Comparison of ENCODE assay signal across 8 cellular contexts in the genomic region with DNA sequence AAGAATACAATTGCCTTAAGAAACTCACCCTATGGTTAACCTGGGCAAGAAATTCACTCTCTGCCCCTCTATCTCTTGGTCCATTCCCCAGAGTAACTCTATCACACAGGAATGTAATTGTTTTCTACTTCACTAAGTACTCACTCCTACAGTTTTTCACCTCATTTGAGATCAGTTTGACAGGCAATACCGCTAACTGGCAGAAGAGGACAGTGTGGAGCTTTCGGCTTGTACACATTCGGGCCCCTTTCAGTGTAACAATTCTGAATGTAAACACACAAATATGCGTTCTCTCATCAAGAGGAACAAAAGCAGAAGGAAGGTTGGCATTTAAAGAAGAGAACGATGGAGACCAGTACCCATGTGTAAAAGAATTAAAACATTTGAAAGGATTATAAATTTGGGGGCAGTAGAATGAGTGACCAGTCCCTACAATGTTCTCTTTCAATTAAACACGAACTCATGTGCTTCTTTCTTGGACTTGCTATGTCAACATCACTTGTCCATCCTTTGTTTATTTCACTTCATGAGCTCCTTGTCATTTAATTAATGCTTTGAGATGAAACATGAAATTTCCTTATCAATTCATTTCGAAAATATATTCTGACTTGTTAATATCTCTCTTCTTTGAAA.
DNase-seq lines count a peak whose midpoint lies in the region; ATAC-seq and TF ChIP-seq lines count a peak whose summit lies in the region.

No MANE protein-coding gene starts in this region.

- no peak overlapping the region for H3K4me3 ChIP-seq in BJ (ENCODE audit: low read depth, low read length)

- H3K27me3 ChIP-seq in BJ (ENCODE audit: control insufficient read depth, insufficient read depth, low read length) = peaks cover 2% of the 10 kb centered on the region

- CTCF ChIA-PET in BJ (lab: Yijun Ruan, JAX) = interaction anchor here (0.9 to 1.3 kb wide), 2 partner anchors 13 to 103 kb away, joined by 3 read pairs; no protein-coding TSS in a partner anchor

- ATAC-seq in GM19372 (IDR thresholded peaks at IDR 0.05; ENCODE audit: low read depth, unreplicated experiment) (peak; percentile 74), GM18498 (IDR thresholded peaks at IDR 0.05; ENCODE audit: unreplicated experiment) (no peak)

- H3K36me3 ChIP-seq in BJ (ENCODE audit: control insufficient read depth, insufficient read depth, low read length) = no peaks in the 10 kb centered on the region

- TF ChIP-seq CTCF in BJ (IDR thresholded peaks at IDR 0.05; ENCODE audit: insufficient read depth, low read depth, low read length) = peak; percentile 67

- POLR2A ChIA-PET in BJ (lab: Charles Lee) = no interaction called here

- DNase-seq in BJ (ENCODE audit: low read depth) (no peak), NCI-H446 treated with DMSO at 0.1 percent for 48 hours (lab: John Stamatoyannopoulos, UW) (peak; percentile 7), dermis microvascular lymphatic vessel endothelial cell (ENCODE audit: low read depth in 2 of 2) (peak; percentile 2 to 7), retina (peak; percentile 60), ecto neural progenitor cell (ENCODE audit: low spot score) (no peak), SW 1271 (lab: John Stamatoyannopoulos, UW) (no peak)

Comparison
In these comparisons a context has a peak if more than half of its experiments do, and no peak if none do; other contexts are left out.
1. DNase-seq: peak in NCI-H446 treated with DMSO at 0.1 percent for 48 hours (single experiment), dermis microvascular lymphatic vessel endothelial cell (2 of 2) and retina (single experiment); none in BJ (single experiment), ecto neural progenitor cell (single experiment) and SW 1271 (0 of 2).